10 cellular contexts compared by ENCODE assay signal in the genomic region with DNA sequence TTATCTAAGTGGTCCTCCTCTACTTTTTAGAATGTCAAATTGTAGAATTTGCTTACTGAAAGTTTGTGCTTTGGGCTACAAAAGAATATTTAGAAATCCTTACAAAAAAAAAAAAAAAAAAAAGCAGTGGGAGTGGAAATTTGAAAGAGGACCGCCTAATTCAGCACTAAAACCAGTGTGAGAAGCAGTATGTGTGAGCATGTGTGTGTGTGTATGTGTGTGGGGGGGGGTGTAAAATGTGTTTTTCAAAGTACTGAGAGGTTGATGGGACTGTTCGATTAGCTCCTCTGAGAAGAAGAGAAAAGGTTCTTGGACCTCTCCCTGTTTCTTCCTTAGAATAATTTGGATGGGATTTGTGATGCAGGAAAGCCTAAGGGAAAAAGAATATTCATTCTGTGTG. TPM values are rescaled to one million over a fixed set of nuclear protein-coding genes. Genes with fewer than 3 reads are reported as not detected.
DNase-seq lines count a peak whose midpoint lies in the region; ATAC-seq and TF ChIP-seq lines count a peak whose summit lies in the region.
"Had no signal": no experiment of that assay in that cellular context is flagged by ENCODE, and none has a peak within 500 bp of the region (broad histone marks: within the 10 kb centered on the region; RNA-seq: fewer than 3 reads in every experiment).

A gene with protein sequence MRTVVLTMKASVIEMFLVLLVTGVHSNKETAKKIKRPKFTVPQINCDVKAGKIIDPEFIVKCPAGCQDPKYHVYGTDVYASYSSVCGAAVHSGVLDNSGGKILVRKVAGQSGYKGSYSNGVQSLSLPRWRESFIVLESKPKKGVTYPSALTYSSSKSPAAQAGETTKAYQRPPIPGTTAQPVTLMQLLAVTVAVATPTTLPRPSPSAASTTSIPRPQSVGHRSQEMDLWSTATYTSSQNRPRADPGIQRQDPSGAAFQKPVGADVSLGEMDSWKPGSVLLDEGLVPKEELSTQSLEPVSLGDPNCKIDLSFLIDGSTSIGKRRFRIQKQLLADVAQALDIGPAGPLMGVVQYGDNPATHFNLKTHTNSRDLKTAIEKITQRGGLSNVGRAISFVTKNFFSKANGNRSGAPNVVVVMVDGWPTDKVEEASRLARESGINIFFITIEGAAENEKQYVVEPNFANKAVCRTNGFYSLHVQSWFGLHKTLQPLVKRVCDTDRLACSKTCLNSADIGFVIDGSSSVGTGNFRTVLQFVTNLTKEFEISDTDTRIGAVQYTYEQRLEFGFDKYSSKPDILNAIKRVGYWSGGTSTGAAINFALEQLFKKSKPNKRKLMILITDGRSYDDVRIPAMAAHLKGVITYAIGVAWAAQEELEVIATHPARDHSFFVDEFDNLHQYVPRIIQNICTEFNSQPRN (plus strand): TSS at position 175 of the 400 bp plus-strand sequence. CDS start 19,664 bp downstream, outside the sequence.

- TF ChIP-seq CTCF in SK-N-SH (IDR thresholded peaks at IDR 0.05) (no peak), choroid plexus epithelial cell (conservative IDR thresholded peaks at IDR 0.05; ENCODE audit: low read depth, low read length) (no peak)

- H3K9me3 ChIP-seq in SK-N-SH: no peaks in the 10 kb centered on the region
- H3K9me3 ChIP-seq in mesenchymal stem cell (ENCODE audit: control insufficient read depth, low read length): no peaks in the 10 kb centered on the region

- DNase-seq in SK-N-SH: no peak
- DNase-seq in choroid plexus epithelial cell (ENCODE audit: low read depth): peak; percentile 62
- no peak for DNase-seq in mesenchymal stem cell
- DNase-seq: NCI-H1930; NK-92 treated with Interleukin-12 subunit alpha and Interleukin-12 subunit beta, amount 100 ng/mL, for 24 hours had no signal

- ATAC-seq in SK-N-SH treated with all-trans-retinoic acid at 6 μM for 48 hours: no peak; the same call in 2 of the 3 replicates
- ATAC-seq in HG03196 (IDR thresholded peaks at IDR 0.05; ENCODE audit: unreplicated experiment): no peak
- no peak for ATAC-seq in GM21723 (IDR thresholded peaks at IDR 0.05; ENCODE audit: unreplicated experiment)
- ATAC-seq in GM19467 (IDR thresholded peaks at IDR 0.05; ENCODE audit: unreplicated experiment): no peak

- no peak within 1 kb of the TSS for H3K18ac ChIP-seq in mesenchymal stem cell (ENCODE audit: low read depth in 1 of 2, low read length in 2 of 2)

- POLR2A ChIA-PET in SK-N-SH (lab: Yijun Ruan, JAX): no interaction called here

- H3K14ac ChIP-seq in mesenchymal stem cell (ENCODE audit: low read length in 2 of 2): no peak within 1 kb of the TSS

- no peak within 1 kb of the TSS for H2BK15ac ChIP-seq in mesenchymal stem cell (ENCODE audit: low read depth, poor library complexity, severe bottlenecking)

- H2BK12ac ChIP-seq in mesenchymal stem cell (ENCODE audit: low read length in 2 of 2): no peak within 1 kb of the TSS

- no peak for TF ChIP-seq RAD21 in SK-N-SH (IDR thresholded peaks at IDR 0.05; ENCODE audit: low read length)

- no peaks in the 10 kb centered on the region; the same call in 1 of the 2 replicates for H3K27me3 ChIP-seq in SK-N-SH (ENCODE audit: insufficient read depth)
- H3K27me3 ChIP-seq in mesenchymal stem cell (ENCODE audit: control insufficient read depth in 1 of 2, insufficient read depth in 1 of 2, low read length in 2 of 2): no peaks in the 10 kb centered on the region

- H3F3A ChIP-seq in SK-N-SH (replicated peaks; ENCODE audit: insufficient read depth): peaks cover 10% of the 10 kb centered on the region

- H2AFZ ChIP-seq in SK-N-SH (ENCODE audit: low read depth) (peak within 1 kb of the TSS; percentile 7; the same call in 1 of the 2 replicates), mesenchymal stem cell (ENCODE audit: low read depth, low read length) (no peak within 1 kb of the TSS)

- no peak within 1 kb of the TSS for H2AK5ac ChIP-seq in mesenchymal stem cell (ENCODE audit: low read length, severe bottlenecking)

- no peak within 1 kb of the TSS for H3K23ac ChIP-seq in mesenchymal stem cell (ENCODE audit: low read length in 2 of 2)

- no peak within 1 kb of the TSS for H4K8ac ChIP-seq in mesenchymal stem cell (ENCODE audit: low read length)

- H3K4me3 ChIP-seq in SK-N-SH (ENCODE audit: low read depth in 2 of 2, low read length in 1 of 2) (peak within 1 kb of the TSS in 1 of 2 experiments; percentile 25; a peak in 1 of 4 replicates), choroid plexus epithelial cell (ENCODE audit: low read depth, low read length) (peak within 1 kb of the TSS; percentile 38), mesenchymal stem cell (ENCODE audit: insufficient read depth in 1 of 2, low read depth in 1 of 2, low read length in 2 of 2) (peak within 1 kb of the TSS in 1 of 2 experiments; percentile 77), urinary bladder (ENCODE audit: low read depth, low read length) (no peak within 1 kb of the TSS)

- no peak for TF ChIP-seq EP300 in SK-N-SH (IDR thresholded peaks at IDR 0.05; ENCODE audit: borderline replicate concordance in 1 of 2, low read depth in 1 of 2, low read length in 1 of 2)

- no peaks in the 10 kb centered on the region for H3K79me1 ChIP-seq in mesenchymal stem cell (replicated peaks; ENCODE audit: low read length, poor library complexity, severe bottlenecking)

- no peak within 1 kb of the TSS for H3K4ac ChIP-seq in mesenchymal stem cell (ENCODE audit: low read depth in 1 of 2, low read length in 2 of 2)

- H3K36me3 ChIP-seq in SK-N-SH (replicated peaks in 1 of 2; ENCODE audit: control insufficient read depth in 1 of 2, insufficient read depth in 2 of 2, low read length in 1 of 2): no peaks in the 10 kb centered on the region
- no peaks in the 10 kb centered on the region for H3K36me3 ChIP-seq in mesenchymal stem cell (ENCODE audit: control insufficient read depth in 1 of 2, insufficient read depth in 2 of 2, low read depth in 1 of 2, low read length in 2 of 2)
- H3K36me3 ChIP-seq in urinary bladder (ENCODE audit: insufficient read depth): no peaks in the 10 kb centered on the region

- peak within 1 kb of the TSS; percentile 21 for H4K91ac ChIP-seq in mesenchymal stem cell (ENCODE audit: low read length)

- H3K4me1 ChIP-seq in SK-N-SH (ENCODE audit: control insufficient read depth in 1 of 2, insufficient read depth in 2 of 2, low read depth in 1 of 2, low read length in 1 of 2): peaks cover 3 to 12% of the 10 kb centered on the region in 2 experiments; a peak in 3 of 4 replicates
- peaks cover 2% of the 10 kb centered on the region for H3K4me1 ChIP-seq in mesenchymal stem cell (ENCODE audit: control insufficient read depth, insufficient read depth, low read depth, low read length)
- H3K4me1 ChIP-seq in urinary bladder (ENCODE audit: insufficient read depth): no peaks in the 10 kb centered on the region

- H4K20me1 ChIP-seq in SK-N-SH (ENCODE audit: insufficient read depth): no peaks in the 10 kb centered on the region

- H3K27ac ChIP-seq in SK-N-SH (ENCODE audit: low read depth in 2 of 2, low read length in 1 of 2) (peak within 1 kb of the TSS in 1 of 2 experiments; percentile 44; a peak in 2 of 4 replicates), mesenchymal stem cell (ENCODE audit: low read length, poor library complexity, severe bottlenecking) (no peak within 1 kb of the TSS), urinary bladder (ENCODE audit: low read depth) (no peak within 1 kb of the TSS)

- H3K79me2 ChIP-seq in SK-N-SH (ENCODE audit: insufficient read depth): no peaks in the 10 kb centered on the region

- H3K4me2 ChIP-seq in SK-N-SH: peak within 1 kb of the TSS; percentile 55
- H3K4me2 ChIP-seq in mesenchymal stem cell (ENCODE audit: low read length, poor library complexity, severe bottlenecking): no peak within 1 kb of the TSS

- no peak within 1 kb of the TSS for H2BK120ac ChIP-seq in mesenchymal stem cell (ENCODE audit: low read depth, low read length)

- H3K9me2 ChIP-seq in SK-N-SH: no peaks in the 10 kb centered on the region

- 83% methylated on average over 2 of the region's 2 CpGs for WGBS in SK-N-SH (ENCODE audit: low lambda C conversion rate)
- WGBS in mesenchymal stem cell: 73% methylated on average over 2 of the region's 2 CpGs
- WGBS in urinary bladder: 67% methylated on average over 2 of the region's 2 CpGs

- CTCF ChIA-PET in SK-N-SH (lab: Yijun Ruan, JAX): interaction anchor here (1.2 to 2.2 kb wide), 2 partner anchors 13 to 88 kb away, joined by 3 to 8 read pairs; no protein-coding TSS in a partner anchor

- H3K9ac ChIP-seq in SK-N-SH: no peak within 1 kb of the TSS
- peak within 1 kb of the TSS; percentile 87 for H3K9ac ChIP-seq in mesenchymal stem cell (ENCODE audit: low read length)

- H2BK5ac ChIP-seq in mesenchymal stem cell (ENCODE audit: low read depth, low read length, poor library complexity, severe bottlenecking): no peak within 1 kb of the TSS

TF ChIP-seq in SK-N-SH, 30 proteins besides CTCF, POLR2A, EP300 and RAD21 (continues in another document):
- TF ChIP-seq FOSL2 (IDR thresholded peaks at IDR 0.05; ENCODE audit: borderline replicate concordance, low read depth) (no peak), FOXM1 (IDR thresholded peaks at IDR 0.05; ENCODE audit: low read depth) (no peak), SIN3A (IDR thresholded peaks at IDR 0.05; ENCODE audit: borderline replicate concordance, low read depth, low read length) (no peak)

TF ChIP-seq in SK-N-SH treated with all-trans-retinoic acid at 6 μM for 48 hours, 23 proteins besides CTCF, POLR2A, EP300 and RAD21 (continues in another document):
- TF ChIP-seq SNAI2 (CRISPR knock-in tag; IDR thresholded peaks at IDR 0.05): no peak
- no peak for TF ChIP-seq ISL1 (CRISPR knock-in tag; IDR thresholded peaks at IDR 0.05)
- no peak for TF ChIP-seq ZC3H10 (CRISPR knock-in tag; IDR thresholded peaks at IDR 0.05)
- TF ChIP-seq ZNF8 (CRISPR knock-in tag; IDR thresholded peaks at IDR 0.05): no peak
- TF ChIP-seq, protein P1, sequence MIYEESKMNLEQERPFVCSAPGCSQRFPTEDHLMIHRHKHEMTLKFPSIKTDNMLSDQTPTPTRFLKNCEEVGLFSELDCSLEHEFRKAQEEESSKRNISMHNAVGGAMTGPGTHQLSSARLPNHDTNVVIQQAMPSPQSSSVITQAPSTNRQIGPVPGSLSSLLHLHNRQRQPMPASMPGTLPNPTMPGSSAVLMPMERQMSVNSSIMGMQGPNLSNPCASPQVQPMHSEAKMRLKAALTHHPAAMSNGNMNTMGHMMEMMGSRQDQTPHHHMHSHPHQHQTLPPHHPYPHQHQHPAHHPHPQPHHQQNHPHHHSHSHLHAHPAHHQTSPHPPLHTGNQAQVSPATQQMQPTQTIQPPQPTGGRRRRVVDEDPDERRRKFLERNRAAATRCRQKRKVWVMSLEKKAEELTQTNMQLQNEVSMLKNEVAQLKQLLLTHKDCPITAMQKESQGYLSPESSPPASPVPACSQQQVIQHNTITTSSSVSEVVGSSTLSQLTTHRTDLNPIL (CRISPR knock-in tag; IDR thresholded peaks at IDR 0.05; ENCODE audit: low read depth): no peak
- no peak for TF ChIP-seq CSDC2 (CRISPR knock-in tag; IDR thresholded peaks at IDR 0.05)
- no peak for TF ChIP-seq ESRRG (CRISPR knock-in tag; IDR thresholded peaks at IDR 0.05)

RNA-seq across cellular contexts. Expression of the gene that starts here (rescaled TPM):
- polyA plus RNA-seq in SK-N-SH (2012; rRNA removed) (not detected in 2 replicates), urinary bladder (47.4 TPM)
- not detected in 2 replicates for polyA plus RNA-seq in SK-N-SH (2012; cell fraction: cytosol; rRNA removed)
- polyA plus RNA-seq in SK-N-SH (2012; cell fraction: nucleus; rRNA removed): not detected in 2 replicates
- not detected for polyA plus RNA-seq in mesenchymal stem cell (2013, experiment 1 of 2)
- polyA plus RNA-seq in mesenchymal stem cell (2013, experiment 2 of 2): not detected
- 10.0 TPM for total RNA-seq in urinary bladder

Comparison
In these comparisons a context has a peak if more than half of its experiments do, and no peak if none do; other contexts are left out.
1. RNA of the gene that starts here (polyA plus RNA-seq): 47.4 TPM in urinary bladder (single experiment); not detected in SK-N-SH; every median in the first group is over 10 times any median in the second.